In genomic region chr3:64385256-64385655, GRCh38 we compare ENCODE assay signal across 19 cellular contexts.
DNase-seq lines count a peak whose midpoint lies in the region; ATAC-seq and TF ChIP-seq lines count a peak whose summit lies in the region.
"Had no signal": no experiment of that assay in that cellular context is flagged by ENCODE, and none has a peak within 500 bp of the region (broad histone marks: within the 10 kb centered on the region; RNA-seq: fewer than 3 reads in every experiment).

No MANE protein-coding gene starts in this region.

- peaks cover 5% of the 10 kb centered on the region for H3K9me3 Mint-ChIP-seq in neural crest cell
- no peaks in the 10 kb centered on the region for H3K9me3 Mint-ChIP-seq in activated T-helper 17 cell treated with anti-CD3 and anti-CD28 coated beads, Interleukin-2, amount 50 U/mL, for 72 hours

- no peaks in the 10 kb centered on the region for H3K36me3 ChIP-seq in ectodermal cell (ENCODE audit: control insufficient read depth, insufficient read depth, low read length)

- peaks cover 7% of the 10 kb centered on the region for H3K4me1 ChIP-seq in ectodermal cell (ENCODE audit: control insufficient read depth, insufficient read depth, low read length)

- H3K27me3 ChIP-seq in ectodermal cell (ENCODE audit: control insufficient read depth, insufficient read depth, low read length, poor library complexity, severe bottlenecking), result no peaks in the 10 kb centered on the region

- TF ChIP-seq CTCF in neural crest cell (conservative IDR thresholded peaks at IDR 0.05), result no peak

- DNase-seq in NCI-H345 (lab: John Stamatoyannopoulos, UW), result peak; percentile 5
- DNase-seq in NCI-H345 treated with DMSO at 0.1 percent for 48 hours (lab: John Stamatoyannopoulos, UW; ENCODE audit: unreplicated experiment), result no peak
- DNase-seq in neural crest cell (ENCODE audit: low read depth, low spot score), result peak; percentile 27
- DNase-seq in activated CD8-positive, alpha-beta memory T cell treated with anti-CD3 and anti-CD28 coated beads, Interleukin-2, amount 50 U/mL, for 48 hours, result no peak
- DNase-seq in NCI-H774 (lab: John Stamatoyannopoulos, UW), result no peak
- DNase-seq: 8988T; CD8-positive, alpha-beta memory T cell; EL; Kasumi-1; NCI-H1930; NCI-H446; NCI-H69; PC-9; RPMI8226; SHP77; SW 1271 had no signal

- peak overlapping the region; percentile 53 for H3K27ac ChIP-seq in ectodermal cell (ENCODE audit: insufficient read depth, low read depth, low read length, poor library complexity, severe bottlenecking)
- H3K27ac ChIP-seq: C4-2B, PC-9 had no signal

- H3K36me3 Mint-ChIP-seq in neural crest cell (ENCODE audit: low read depth), result peaks cover 4% of the 10 kb centered on the region
- H3K36me3 Mint-ChIP-seq in activated T-helper 17 cell treated with anti-CD3 and anti-CD28 coated beads, Interleukin-2, amount 50 U/mL, for 72 hours (ENCODE audit: low read depth), result no peaks in the 10 kb centered on the region
- H3K36me3 Mint-ChIP-seq: CD8-positive, alpha-beta memory T cell had no signal

- H3K27ac Mint-ChIP-seq in neural crest cell (ENCODE audit: unreplicated experiment), result peak overlapping the region; percentile 31
- H3K27ac Mint-ChIP-seq in activated T-helper 17 cell treated with anti-CD3 and anti-CD28 coated beads, Interleukin-2, amount 50 U/mL, for 72 hours, result no peak overlapping the region
- H3K27ac Mint-ChIP-seq: CD8-positive, alpha-beta memory T cell had no signal

- H3K4me3 ChIP-seq in ectodermal cell (ENCODE audit: insufficient read depth, low read depth, low read length), result no peak overlapping the region
- H3K4me3 ChIP-seq: PC-9 had no signal

- H3K27me3 Mint-ChIP-seq in neural crest cell (ENCODE audit: low read depth), result no peaks in the 10 kb centered on the region
- peaks cover 8% of the 10 kb centered on the region for H3K27me3 Mint-ChIP-seq in activated T-helper 17 cell treated with anti-CD3 and anti-CD28 coated beads, Interleukin-2, amount 50 U/mL, for 72 hours

- H3K9me3 ChIP-seq in ectodermal cell (ENCODE audit: control insufficient read depth, low read length), result no peaks in the 10 kb centered on the region

- peaks cover 53% of the 10 kb centered on the region for H3K4me1 Mint-ChIP-seq in neural crest cell
- H3K4me1 Mint-ChIP-seq in activated T-helper 17 cell treated with anti-CD3 and anti-CD28 coated beads, Interleukin-2, amount 50 U/mL, for 72 hours, result no peaks in the 10 kb centered on the region
- H3K4me1 Mint-ChIP-seq: CD8-positive, alpha-beta memory T cell had no signal

- peak overlapping the region; percentile 56 for H3K4me3 Mint-ChIP-seq in neural crest cell
- H3K4me3 Mint-ChIP-seq in activated T-helper 17 cell treated with anti-CD3 and anti-CD28 coated beads, Interleukin-2, amount 50 U/mL, for 72 hours, result no peak overlapping the region
- H3K4me3 Mint-ChIP-seq: CD8-positive, alpha-beta memory T cell had no signal

- ATAC-seq in activated T-helper 17 cell treated with anti-CD3 and anti-CD28 coated beads, Interleukin-2, amount 50 U/mL, for 72 hours (replicated peaks), result no peak

- WGBS in ectodermal cell, 2 experiments, result 81 to 82% methylated on average over 5 of the region's 5 CpGs

Comparison
In these comparisons a context has a peak if more than half of its experiments do, and no peak if none do; other contexts are left out.
1. DNase-seq: peak in NCI-H345 (single experiment) and neural crest cell (single experiment); none in NCI-H345 treated with DMSO at 0.1 percent for 48 hours (single experiment), activated CD8-positive, alpha-beta memory T cell treated with anti-CD3 and anti-CD28 coated beads, Interleukin-2, amount 50 U/mL, for 48 hours (single experiment) and NCI-H774 (single experiment).